ENCODE assay signal across 27 cellular contexts in genomic region chr7:158683541-158683940, GRCh38. TPM values are rescaled to one million over a fixed set of nuclear protein-coding genes. Genes with fewer than 3 reads are reported as not detected.
A peak's percentile ranks its signal among the peaks of the same experiment; 100 is the strongest.
DNase-seq lines count a peak whose midpoint lies in the region; ATAC-seq, FAIRE-seq and TF ChIP-seq lines count a peak whose summit lies in the region.
"Had no signal": no experiment of that assay in that cellular context is flagged by ENCODE, and none has a peak within 500 bp of the region (broad histone marks: within the 10 kb centered on the region; RNA-seq: fewer than 3 reads in every experiment).

No MANE protein-coding gene starts in this region.

- H3K18ac ChIP-seq in mesenchymal stem cell (ENCODE audit: low read depth in 1 of 2, low read length in 2 of 2) = no peak overlapping the region

- no peak overlapping the region for H3K27ac ChIP-seq in K562 (ENCODE audit: extremely low read depth, low read depth, low read length)
- peak overlapping the region; percentile 21 for H3K27ac ChIP-seq in mesenchymal stem cell (ENCODE audit: low read length, poor library complexity, severe bottlenecking)
- no peak overlapping the region for H3K27ac ChIP-seq in testis
- H3K27ac ChIP-seq: C4-2B, cardiac muscle cell, heart right ventricle, HL-60, vagina had no signal

- H2BK120ac ChIP-seq in mesenchymal stem cell (ENCODE audit: low read depth, low read length) = no peak overlapping the region

- H3K4me1 ChIP-seq in K562 (replicated peaks in 1 of 2; ENCODE audit: control insufficient read depth in 2 of 2, insufficient read depth in 2 of 2, low read length in 2 of 2) (no peaks in the 10 kb centered on the region), mesenchymal stem cell (ENCODE audit: control insufficient read depth, insufficient read depth, low read depth, low read length) (peaks cover 9% of the 10 kb centered on the region), testis (no peaks in the 10 kb centered on the region)
- H3K4me1 ChIP-seq: heart right ventricle, vagina had no signal

- DNase-seq in ELR (ENCODE audit: low read depth) (peak; percentile 55), LHCN-M2 (ENCODE audit: low read depth) (peak; percentile 38), K562 (ENCODE audit: extremely low read depth in 1 of 4, low spot score in 3 of 4) (no peak), mesenchymal stem cell (peak; percentile 18), NOMO-1 (lab: John Stamatoyannopoulos, UW; ENCODE audit: unreplicated experiment in 2 of 2) (no peak), NCI-H510A treated with DMSO at 0.1 percent for 48 hours (lab: John Stamatoyannopoulos, UW) (no peak), testis (no peak)
- DNase-seq: activated CD4-positive, alpha-beta T cell treated with anti-CD3 and anti-CD28 coated beads for 48 hours; activated T-cell treated with anti-CD3 and anti-CD28 coated beads, Interleukin-2, amount 50 U/mL, for 24 hours; amniotic stem cell; DMS79 treated with DMSO at 0.1 percent for 48 hours; heart right ventricle; left colon; NCI-H1417 treated with DMSO at 0.1 percent for 48 hours; NCI-H446 treated with DMSO at 0.1 percent for 48 hours; occipital lobe; SIG-M5; T-cell had no signal

- TF ChIP-seq EP300 in K562 (IDR thresholded peaks at IDR 0.05; ENCODE audit: low read length) = no peak

- H3K9me1 ChIP-seq in K562 (ENCODE audit: control insufficient read depth, insufficient read depth, low read length) = no peaks in the 10 kb centered on the region

- no TSS peak for BruUV-seq in K562 (replicated peaks; lab: Mats Ljungman, UMichigan)

- intact Hi-C loops in K562 (cut with micrococcal nuclease) (no loop called here), testis (cut with DNase I; ENCODE audit: low total_unique reads) (no loop called here)

- no peak overlapping the region for H3K14ac ChIP-seq in mesenchymal stem cell (ENCODE audit: low read length in 2 of 2)

- TF ChIP-seq CTCF in K562 (IDR thresholded peaks at IDR 0.05 in 2 of 3, conservative IDR thresholded peaks at IDR 0.05 in 1 of 3; ENCODE audit: insufficient read depth in 2 of 3, low read depth in 1 of 3, low read length in 3 of 3) (peak in 1 of 3 experiments; percentile 11; a peak in 1 of 6 replicates), testis (IDR thresholded peaks at IDR 0.05) (no peak)

- H3K27me3 ChIP-seq in K562 (ENCODE audit: control insufficient read depth in 2 of 2, insufficient read depth in 2 of 2, low read length in 2 of 2) (no peaks in the 10 kb centered on the region), mesenchymal stem cell (ENCODE audit: control insufficient read depth in 1 of 2, insufficient read depth in 1 of 2, low read length in 2 of 2) (no peaks in the 10 kb centered on the region), testis (no peaks in the 10 kb centered on the region)
- H3K27me3 ChIP-seq: cardiac muscle cell, heart right ventricle, vagina had no signal

- no peaks in the 10 kb centered on the region for H3K9me3 ChIP-seq in K562 (replicated peaks; ENCODE audit: control insufficient read depth, insufficient read depth, low read depth, low read length)
- no peaks in the 10 kb centered on the region for H3K9me3 ChIP-seq in mesenchymal stem cell (ENCODE audit: control insufficient read depth, low read length)
- no peaks in the 10 kb centered on the region for H3K9me3 ChIP-seq in testis
- H3K9me3 ChIP-seq: heart right ventricle, vagina had no signal

- H2AFZ ChIP-seq in K562 (ENCODE audit: low read depth, low read length) (no peak overlapping the region), mesenchymal stem cell (ENCODE audit: low read depth, low read length) (no peak overlapping the region)

- peaks cover 5% of the 10 kb centered on the region for H3K79me1 ChIP-seq in mesenchymal stem cell (replicated peaks; ENCODE audit: low read length, poor library complexity, severe bottlenecking)

- CTCF ChIA-PET in K562 (lab: Yijun Ruan, JAX; ENCODE audit: low intra/inter-chr PET ratio) = no interaction called here

- H4K8ac ChIP-seq in mesenchymal stem cell (ENCODE audit: low read length) = peak overlapping the region; percentile 15

- H3K9ac ChIP-seq in K562 (ENCODE audit: insufficient read depth in 1 of 2, low read depth in 2 of 2, low read length in 2 of 2) (no peak overlapping the region), mesenchymal stem cell (ENCODE audit: low read length) (no peak overlapping the region)

- H2BK15ac ChIP-seq in mesenchymal stem cell (ENCODE audit: low read depth, poor library complexity, severe bottlenecking) = no peak overlapping the region

- H3K79me2 ChIP-seq in K562 (ENCODE audit: control insufficient read depth, insufficient read depth, low read length) = no peaks in the 10 kb centered on the region

- in situ Hi-C loops in K562 (cut with MboI) = no loop called here

- peaks cover 97% of the 10 kb centered on the region for H3K36me3 ChIP-seq in K562 (ENCODE audit: control insufficient read depth, insufficient read depth, low read length)
- peaks cover 3 to 29% of the 10 kb centered on the region in 2 experiments for H3K36me3 ChIP-seq in mesenchymal stem cell (ENCODE audit: control insufficient read depth in 1 of 2, insufficient read depth in 2 of 2, low read depth in 1 of 2, low read length in 2 of 2)
- no peaks in the 10 kb centered on the region for H3K36me3 ChIP-seq in testis (ENCODE audit: low read depth, missing control alignments)
- H3K36me3 ChIP-seq: cardiac muscle cell, vagina had no signal

- no peaks in the 10 kb centered on the region for H4K20me1 ChIP-seq in K562 (replicated peaks; ENCODE audit: control insufficient read depth, insufficient read depth, low read length)

- H3K23ac ChIP-seq in mesenchymal stem cell (ENCODE audit: low read length in 2 of 2) = no peak overlapping the region

- peak overlapping the region; percentile 65 for H2AK5ac ChIP-seq in mesenchymal stem cell (ENCODE audit: low read length, severe bottlenecking)

- H3K4me2 ChIP-seq in K562 (ENCODE audit: insufficient read depth, low read length) (no peak overlapping the region), mesenchymal stem cell (ENCODE audit: low read length, poor library complexity, severe bottlenecking) (no peak overlapping the region)

- H3K4me3 ChIP-seq in K562 (no peak overlapping the region), mesenchymal stem cell (ENCODE audit: insufficient read depth in 1 of 2, low read depth in 1 of 2, low read length in 2 of 2) (no peak overlapping the region), testis (no peak overlapping the region)
- H3K4me3 ChIP-seq: cardiac muscle cell, heart right ventricle, vagina had no signal

- no peak overlapping the region for H3K4ac ChIP-seq in mesenchymal stem cell (ENCODE audit: low read depth in 1 of 2, low read length in 2 of 2)

- FAIRE-seq in K562 (lab: Jason Lieb, UNC) = peak; percentile 35
- FAIRE-seq: H1, TTC549 had no signal

- POLR2A ChIA-PET in K562 (lab: Yijun Ruan, JAX) = interaction anchor here (1.4 kb wide), 1 partner anchor 9 kb away, joined by 3 read pairs; no protein-coding TSS in a partner anchor

- WGBS in K562 (ENCODE audit: insufficient coverage, low coverage, missing lambda C conversion rate) = 61% methylated on average over 2 of the region's 2 CpGs
- 85% methylated on average over 2 of the region's 2 CpGs for WGBS in mesenchymal stem cell
- 76 to 84% methylated on average over 2 of the region's 2 CpGs for WGBS in testis, 2 donors

- no peak overlapping the region for H2BK5ac ChIP-seq in mesenchymal stem cell (ENCODE audit: low read depth, low read length, poor library complexity, severe bottlenecking)

- no peak overlapping the region for H4K91ac ChIP-seq in mesenchymal stem cell (ENCODE audit: low read length)

- no peak overlapping the region for H2BK12ac ChIP-seq in mesenchymal stem cell (ENCODE audit: low read length in 2 of 2)

- peak; percentile 43 for ATAC-seq in K562
- no peak for ATAC-seq in HG03442 (IDR thresholded peaks at IDR 0.05; ENCODE audit: unreplicated experiment)
- ATAC-seq: heart right ventricle; left colon; Panc1; stimulated activated memory B cell treated with anti-CD40 and anti-IgM and Interleukin-4, amounts not matched to agents 10 μg/mL and 1 μg/mL and 100 μg/mL, for 72 hours; T-cell had no signal

- TF ChIP-seq POLR2A in K562 (conservative IDR thresholded peaks at IDR 0.05) (no peak), testis (IDR thresholded peaks at IDR 0.05) (no peak)

- no peak for TF ChIP-seq RAD21 in K562 (CRISPR knock-in tag; conservative IDR thresholded peaks at IDR 0.05 in 1 of 2, IDR thresholded peaks at IDR 0.05 in 1 of 2)

TF ChIP-seq in K562, 482 proteins besides CTCF, POLR2A, EP300 and RAD21 (continues in another document):
- TF ChIP-seq ELK1 (CRISPR knock-in tag; IDR thresholded peaks at IDR 0.05) (no peak), NFIC (IDR thresholded peaks at IDR 0.05) (peak; percentile 43; the same call in 1 of the 2 replicates)

RNA-seq across cellular contexts. Expression of gene NCAPG2, which starts 21.1 kb away (rescaled TPM):
- total RNA-seq in LHCN-M2 (2014; rRNA removed) = 73.7 and 83.5 TPM in 2 replicates
- 44.0 TPM for polyA plus RNA-seq in LHCN-M2 (2012)
- total RNA-seq in K562 (2011; cell fraction: chromatin; rRNA removed; ENCODE audit: low replicate concordance) = 177 and 316 TPM in 2 replicates
- total RNA-seq in K562 (2011; cell fraction: nucleolus; rRNA removed) = 101 and 122 TPM in 2 replicates
- total RNA-seq in K562 (2011; cell fraction: nucleoplasm; rRNA removed) = 178 and 208 TPM in 2 replicates
- total RNA-seq in K562 (2014; rRNA removed) = 47.2 and 50.6 TPM in 2 replicates
- total RNA-seq in K562 (2014; rRNA removed; fragmentation: Illumina TruSeq; extraction: Trizol) = 75.9 and 83.0 TPM in 2 replicates
- total RNA-seq in K562 (2015; rRNA removed; fragmentation: Illumina TruSeq; extraction: Trizol) = 65.1 and 70.1 TPM in 2 replicates
- 103 and 127 TPM in 2 replicates for total RNA-seq in K562 (2021)
- polyA plus RNA-seq in K562 (2011; rRNA removed) = 75.0 and 124 TPM in 2 replicates
- polyA plus RNA-seq in K562 (2011; cell fraction: cytosol; rRNA removed) = 54.9 and 63.1 TPM in 2 replicates
- 114 and 154 TPM in 2 replicates for polyA plus RNA-seq in K562 (2011; cell fraction: nucleus; rRNA removed)
- polyA plus RNA-seq in K562 (2012) = 71.2 and 97.6 TPM in 2 replicates
- 78.8 and 86.1 TPM in 2 replicates for polyA plus RNA-seq in K562 (2014; fragmentation: Illumina TruSeq; extraction: Trizol)
- polyA plus RNA-seq in K562 (2014; fragmentation: Nextera tagmentation; extraction: Ambion mirVana) = 10 to 100 TPM; 21.5 to 97.7 TPM
- polyA plus RNA-seq in K562 (2014; rRNA removed) = 94.6 and 97.2 TPM in 2 replicates
- polyA minus RNA-seq in K562 (2011; rRNA and poly(A)+ RNA removed) = 201 and 283 TPM in 2 replicates
- polyA minus RNA-seq in K562 (2011; cell fraction: cytosol; rRNA and poly(A)+ RNA removed) = 50.1 and 65.9 TPM in 2 replicates
- 111 and 112 TPM in 2 replicates for polyA minus RNA-seq in K562 (2011; cell fraction: nucleus; rRNA and poly(A)+ RNA removed)
- polyA plus RNA-seq in mesenchymal stem cell (2013, experiment 1 of 2) = 4.7 TPM
- 4.7 TPM for polyA plus RNA-seq in mesenchymal stem cell (2013, experiment 2 of 2)
- 10 to 100 TPM; 30.2 to 34.0 TPM for total RNA-seq in testis
- polyA plus RNA-seq in testis (ENCODE audit: insufficient read depth, low read depth, low replicate concordance) = 53.9 TPM

Comparison
In these comparisons a context has a peak if more than half of its experiments do, and no peak if none do; other contexts are left out.
1. DNase-seq: peak in ELR (single experiment), LHCN-M2 (single experiment) and mesenchymal stem cell (single experiment); none in K562 (0 of 4), NOMO-1 (0 of 2), NCI-H510A treated with DMSO at 0.1 percent for 48 hours (single experiment) and testis (single experiment).